In genomic region chr1:15089244-15089992, GRCh38 we compare ENCODE assay signal across 1 cellular context.
TF ChIP-seq lines count a peak whose summit lies in the region.

No MANE protein-coding gene starts in this region.

TF ChIP-seq in GM12878, 131 proteins besides CTCF, POLR2A, EP300 and RAD21 (continued from another document):
- TF ChIP-seq ELK1 (IDR thresholded peaks at IDR 0.05; ENCODE audit: low read depth, low read length) (no peak), CUX1 (IDR thresholded peaks at IDR 0.05; ENCODE audit: insufficient replicate concordance, low read depth, low read length) (no peak), NR2C1 (IDR thresholded peaks at IDR 0.05) (no peak), RUNX3 (IDR thresholded peaks at IDR 0.05; ENCODE audit: low read length) (no peak), IRF3 (IDR thresholded peaks at IDR 0.05) (no peak), RFX5 (IDR thresholded peaks at IDR 0.05; ENCODE audit: low read depth, low read length) (peak; percentile 41; the same call in 1 of the 2 replicates), WRNIP1 (IDR thresholded peaks at IDR 0.05; ENCODE audit: borderline replicate concordance, low read depth, low read length) (no peak), ZNF687 (IDR thresholded peaks at IDR 0.05) (no peak), TCF3 (IDR thresholded peaks at IDR 0.05; ENCODE audit: borderline replicate concordance, insufficient read depth, low read depth, low read length) (no peak), MLLT1 (IDR thresholded peaks at IDR 0.05) (no peak), MTA3 (IDR thresholded peaks at IDR 0.05; ENCODE audit: borderline replicate concordance, low read length) (no peak), IRF5 (IDR thresholded peaks at IDR 0.05; ENCODE audit: borderline replicate concordance) (no peak), E2F4 (IDR thresholded peaks at IDR 0.05; ENCODE audit: low read depth, low read length) (no peak), ZNF384 (IDR thresholded peaks at IDR 0.05; ENCODE audit: borderline replicate concordance, low read depth, low read length) (0 out of 2 replicates have a peak, but pooled peaks have one; percentile 19)
TF ChIP-seq in GM12878: peak in this region for 2.
